In genomic region chr11:63682045-63682915, GRCh38 we compare ENCODE assay signal across 8 cellular contexts. TPM values are rescaled to one million over a fixed set of nuclear protein-coding genes. Genes with fewer than 3 reads are reported as not detected.
DNase-seq lines count a peak whose midpoint lies in the region; ATAC-seq and TF ChIP-seq lines count a peak whose summit lies in the region.

No MANE protein-coding gene starts in this region.

- H3K27me3 ChIP-seq in H7 (ENCODE audit: control insufficient read depth, insufficient read depth, low read length), result no peaks in the 10 kb centered on the region
- H3K27me3 ChIP-seq in ascending aorta, result no peaks in the 10 kb centered on the region
- no peaks in the 10 kb centered on the region for H3K27me3 ChIP-seq in iPS DF 6.9 (ENCODE audit: control insufficient read depth, insufficient read depth, low read length)

- H3K27ac ChIP-seq in ascending aorta (peak overlapping the region; percentile 91 to 96), iPS DF 6.9 (ENCODE audit: low read length) (no peak overlapping the region)

- H3K36me3 ChIP-seq in H7 (replicated peaks; ENCODE audit: control insufficient read depth, insufficient read depth, low read length), result no peaks in the 10 kb centered on the region
- H3K36me3 ChIP-seq in ascending aorta, result no peaks in the 10 kb centered on the region
- no peaks in the 10 kb centered on the region for H3K36me3 ChIP-seq in iPS DF 6.9 (ENCODE audit: control insufficient read depth, insufficient read depth, low read length)

- H3K9me3 ChIP-seq in ascending aorta (no peaks in the 10 kb centered on the region), iPS DF 6.9 (ENCODE audit: control insufficient read depth, insufficient read depth, low read length) (no peaks in the 10 kb centered on the region)

- DNase-seq in COLO668 (lab: John Stamatoyannopoulos, UW; ENCODE audit: unreplicated experiment), result peak; percentile 41
- peak; percentile 68 for DNase-seq in H7
- peak; percentile 6 for DNase-seq in NCI-H524 treated with DMSO at 0.1 percent for 48 hours (lab: John Stamatoyannopoulos, UW)
- DNase-seq in ascending aorta (ENCODE audit: low spot score in 2 of 2), result no peak
- DNase-seq in iPS DF 6.9 (ENCODE audit: low read depth, low spot score), result no peak
- DNase-seq in sciatic nerve (ENCODE audit: low spot score), result peak; percentile 63
- DNase-seq in mesenteric fat pad (ENCODE audit: low spot score), result no peak

- H3K4me3 ChIP-seq in H7 (ENCODE audit: insufficient read depth, low read depth, low read length) (peak overlapping the region; percentile 61), ascending aorta (peak overlapping the region; percentile 76 to 88), iPS DF 6.9 (ENCODE audit: low read length) (peak overlapping the region; percentile 88)

- H3K4me1 ChIP-seq in ascending aorta, result peaks cover 0 to 6% of the 10 kb centered on the region in 2 donors
- H3K4me1 ChIP-seq in iPS DF 6.9 (ENCODE audit: control insufficient read depth, insufficient read depth, low read length), result no peaks in the 10 kb centered on the region

- 100% methylated on average over 1 of the region's 17 CpGs for WGBS in iPS DF 6.9 (ENCODE audit: insufficient coverage, insufficient read length)

- intact Hi-C loops in ascending aorta (cut with DNase I), result loop anchor here (10.0 kb wide), 1 partner anchor 263 kb away; no protein-coding TSS in a partner anchor
- intact Hi-C loops in sciatic nerve (cut with DNase I), result no loop called here

- no peak for TF ChIP-seq CTCF in ascending aorta (IDR thresholded peaks at IDR 0.05)

- ATAC-seq in sciatic nerve, result no peak
- no peak for ATAC-seq in GM21390 (IDR thresholded peaks at IDR 0.05; ENCODE audit: unreplicated experiment)

RNA-seq across cellular contexts. Expression of gene RTN3, which starts 1.0 kb away (rescaled TPM):
- 109 and 142 TPM in 2 replicates for total RNA-seq in H7 (2014; rRNA removed; shearing (Covaris generic))
- 49.5 TPM for total RNA-seq in ascending aorta
- 101 TPM for total RNA-seq in sciatic nerve
- 267 TPM for total RNA-seq in mesenteric fat pad

RNA-seq across cellular contexts. Expression of gene ATL3, which starts 11.1 kb away (rescaled TPM):
- 19.3 and 29.6 TPM in 2 replicates for total RNA-seq in H7 (2014; rRNA removed; shearing (Covaris generic))
- total RNA-seq in ascending aorta, result 77.3 TPM
- total RNA-seq in sciatic nerve, result 89.3 TPM
- 123 TPM for total RNA-seq in mesenteric fat pad

Comparison
In these comparisons a context has a peak if more than half of its experiments do, and no peak if none do; other contexts are left out.
1. DNase-seq: peak in COLO668 (single experiment), H7 (single experiment), NCI-H524 treated with DMSO at 0.1 percent for 48 hours (single experiment) and sciatic nerve (single experiment); none in ascending aorta (0 of 2), iPS DF 6.9 (single experiment) and mesenteric fat pad (single experiment).
2. Peak in every context shown above with its lines, with median percentiles within 50 percentile points of each other: H3K4me3 ChIP-seq.